In genomic region chr11:113554531-113554930, GRCh38 we compare ENCODE assay signal across 1 cellular context.
TF ChIP-seq lines count a peak whose summit lies in the region.

No MANE protein-coding gene starts in this region.

TF ChIP-seq in GM23338, 12 proteins besides CTCF, POLR2A, EP300 and RAD21:
- TF ChIP-seq EZH2 (IDR thresholded peaks at IDR 0.05; ENCODE audit: low read depth, unreplicated experiment) (no peak), ETS1 (IDR thresholded peaks at IDR 0.05) (no peak), EZH2phosphoT487 (IDR thresholded peaks at IDR 0.05; ENCODE audit: unreplicated experiment) (no peak), JUNB (IDR thresholded peaks at IDR 0.05; ENCODE audit: unreplicated experiment) (no peak), POLR2AphosphoS5 (IDR thresholded peaks at IDR 0.05; ENCODE audit: low read depth) (no peak), ZNF331 (CRISPR knock-in tag; IDR thresholded peaks at IDR 0.05; ENCODE audit: low read depth) (no peak), NANOG (IDR thresholded peaks at IDR 0.05; ENCODE audit: borderline replicate concordance) (no peak)
